9 cellular contexts compared by ENCODE assay signal in genomic region chr3:40452057-40452456, GRCh38. TPM values are rescaled to one million over a fixed set of nuclear protein-coding genes. Genes with fewer than 3 reads are reported as not detected.
DNase-seq lines count a peak whose midpoint lies in the region; ATAC-seq and TF ChIP-seq lines count a peak whose summit lies in the region.
"Had no signal": no experiment of that assay in that cellular context is flagged by ENCODE, and none has a peak within 500 bp of the region (broad histone marks: within the 10 kb centered on the region; RNA-seq: fewer than 3 reads in every experiment).

No MANE protein-coding gene starts in this region.

- H3K36me3 Mint-ChIP-seq in progenitor cell of endocrine pancreas (ENCODE audit: insufficient read depth), result no peaks in the 10 kb centered on the region

- H3K27me3 Mint-ChIP-seq in progenitor cell of endocrine pancreas, result no peaks in the 10 kb centered on the region

- POLR2A ChIA-PET in RWPE1 (lab: Yijun Ruan, JAX; ENCODE audit: low non-redundant PET), result no interaction called here

- H3K4me3 ChIP-seq in DOHH2 (ENCODE audit: low read length) (peak overlapping the region; percentile 88), RWPE2 (ENCODE audit: severe bottlenecking) (peak overlapping the region; percentile 50), esophagus squamous epithelium (peak overlapping the region; percentile 59 to 84 (median 73))

- H3K4me3 Mint-ChIP-seq in progenitor cell of endocrine pancreas (ENCODE audit: low read depth), result peak overlapping the region; percentile 87

- peaks cover 15% of the 10 kb centered on the region for H3K4me1 Mint-ChIP-seq in progenitor cell of endocrine pancreas (ENCODE audit: low read depth)

- DNase-seq in RWPE2 (ENCODE audit: low spot score), result no peak
- DNase-seq in esophagus squamous epithelium (lab: John Stamatoyannopoulos, UW), result no peak
- no peak for DNase-seq in progenitor cell of endocrine pancreas (ENCODE audit: low spot score, unreplicated experiment)
- DNase-seq in stimulated activated CD4-positive, alpha-beta T cell treated with anti-CD3 and anti-CD28 coated beads, Interleukin-15, amount 100 ng/mL, for 24 hours, result no peak
- no peak for DNase-seq in iPS-NIHi11 (ENCODE audit: low spot score)
- no peak for DNase-seq in RWPE1 (ENCODE audit: low spot score)
- DNase-seq: NCI-H1694 had no signal

- no peak for TF ChIP-seq CTCF in DOHH2 (IDR thresholded peaks at IDR 0.05; ENCODE audit: low read depth, low read length, poor library complexity, severe bottlenecking)
- TF ChIP-seq CTCF in RWPE2 (IDR thresholded peaks at IDR 0.05; ENCODE audit: poor library complexity, severe bottlenecking), result no peak
- TF ChIP-seq CTCF in esophagus squamous epithelium (IDR thresholded peaks at IDR 0.05), result no peak
- TF ChIP-seq CTCF in progenitor cell of endocrine pancreas (IDR thresholded peaks at IDR 0.05; ENCODE audit: unreplicated experiment), result no peak
- no peak for TF ChIP-seq CTCF in RWPE1 (conservative IDR thresholded peaks at IDR 0.05; ENCODE audit: low read depth)

- no peaks in the 10 kb centered on the region for H4K20me1 ChIP-seq in DOHH2 (ENCODE audit: control insufficient read depth, insufficient read depth, low read depth, low read length)

- no peak for TF ChIP-seq POLR2A in esophagus squamous epithelium (IDR thresholded peaks at IDR 0.05)

- ATAC-seq in RWPE2 (ENCODE audit: low read depth), result no peak
- ATAC-seq in HG03571 (IDR thresholded peaks at IDR 0.05; ENCODE audit: unreplicated experiment), result no peak

- intact Hi-C loops in esophagus squamous epithelium (cut with DNase I), result no loop called here

- no peaks in the 10 kb centered on the region for H3K27me3 ChIP-seq in DOHH2 (ENCODE audit: control insufficient read depth, low read length)
- H3K27me3 ChIP-seq in RWPE2 (ENCODE audit: insufficient read depth, poor library complexity, severe bottlenecking), result no peaks in the 10 kb centered on the region
- H3K27me3 ChIP-seq in esophagus squamous epithelium, result no peaks in the 10 kb centered on the region

- peak overlapping the region; percentile 99 for H3K4me2 ChIP-seq in DOHH2 (ENCODE audit: low read length)

- peaks cover 12% of the 10 kb centered on the region for H3K79me2 ChIP-seq in DOHH2 (ENCODE audit: control insufficient read depth, low read length)

- no peaks in the 10 kb centered on the region for H3F3A ChIP-seq in DOHH2 (ENCODE audit: control insufficient read depth, insufficient read depth)

- peak overlapping the region; percentile 98 for H3K27ac Mint-ChIP-seq in progenitor cell of endocrine pancreas

- H3K9me2 ChIP-seq in DOHH2 (replicated peaks; ENCODE audit: control insufficient read depth, low read length), result no peaks in the 10 kb centered on the region

- CTCF ChIA-PET in RWPE1 (lab: Yijun Ruan, JAX), result no interaction called here

- 60 to 85% methylated on average over 1 of the region's 1 CpG for WGBS in esophagus squamous epithelium, 2 donors

- H3K36me3 ChIP-seq in DOHH2 (ENCODE audit: control insufficient read depth, low read length) (no peaks in the 10 kb centered on the region), RWPE2 (ENCODE audit: low read depth) (no peaks in the 10 kb centered on the region), esophagus squamous epithelium (no peaks in the 10 kb centered on the region)

- H3K4me1 ChIP-seq in DOHH2 (ENCODE audit: control insufficient read depth, low read length) (peaks cover 28% of the 10 kb centered on the region), RWPE2 (ENCODE audit: insufficient read depth, poor library complexity, severe bottlenecking) (peaks cover 5% of the 10 kb centered on the region), esophagus squamous epithelium (peaks cover 7 to 32% (median 17%) of the 10 kb centered on the region in 3 donors)

- no peaks in the 10 kb centered on the region for H3K9me3 Mint-ChIP-seq in progenitor cell of endocrine pancreas (ENCODE audit: low read depth)

- H3K9me3 ChIP-seq in DOHH2 (ENCODE audit: control insufficient read depth, insufficient read depth, low read length) (no peaks in the 10 kb centered on the region), RWPE2 (ENCODE audit: severe bottlenecking) (no peaks in the 10 kb centered on the region), esophagus squamous epithelium (no peaks in the 10 kb centered on the region)

- H3K27ac ChIP-seq in DOHH2 (ENCODE audit: low read depth, low read length) (no peak overlapping the region), RWPE2 (ENCODE audit: poor library complexity, severe bottlenecking) (no peak overlapping the region), esophagus squamous epithelium (peak overlapping the region; percentile 92 to 98 (median 95)), RWPE1 (no peak overlapping the region)

RNA-seq across cellular contexts. Expression of gene RPL14, which starts 5.1 kb away (rescaled TPM):
- total RNA-seq in esophagus squamous epithelium (100 to 1,000 TPM; 333 to 488 (median 431) TPM), progenitor cell of endocrine pancreas (1,767 and 1,811 TPM in 2 replicates)

RNA-seq across cellular contexts. Expression of gene ZNF619, which starts 24.9 kb away (rescaled TPM):
- total RNA-seq in esophagus squamous epithelium, result 1 to 10 TPM; 1.9 to 9.4 (median 3.9) TPM
- 7.3 and 7.8 TPM in 2 replicates for total RNA-seq in progenitor cell of endocrine pancreas

RNA-seq across cellular contexts. Expression of gene ZNF620, which starts 53.8 kb away (rescaled TPM):
- 1 to 10 TPM in 1 of 4 donors, under 1 TPM in 2, not detected in 1; 0.26 to 1.3 (median 0.56) TPM for total RNA-seq in esophagus squamous epithelium
- 23.0 and 26.2 TPM in 2 replicates for total RNA-seq in progenitor cell of endocrine pancreas

Comparison
In these comparisons a context has a peak if more than half of its experiments do, and no peak if none do; other contexts are left out.
1. H3K27ac ChIP-seq: peak in esophagus squamous epithelium (4 of 4); none in DOHH2 (single experiment), RWPE2 (single experiment) and RWPE1 (single experiment).
2. RNA of gene ZNF620, which starts 53.8 kb away (total RNA-seq): 23.0 to 26.2 TPM in progenitor cell of endocrine pancreas; 0.26 to 1.3 TPM in esophagus squamous epithelium; every median in the first group is over 10 times any median in the second.
3. Peak in every context shown above with its lines, with median percentiles within 50 percentile points of each other: H3K4me3 ChIP-seq.